28 cellular contexts compared by ENCODE assay signal in the genomic region with DNA sequence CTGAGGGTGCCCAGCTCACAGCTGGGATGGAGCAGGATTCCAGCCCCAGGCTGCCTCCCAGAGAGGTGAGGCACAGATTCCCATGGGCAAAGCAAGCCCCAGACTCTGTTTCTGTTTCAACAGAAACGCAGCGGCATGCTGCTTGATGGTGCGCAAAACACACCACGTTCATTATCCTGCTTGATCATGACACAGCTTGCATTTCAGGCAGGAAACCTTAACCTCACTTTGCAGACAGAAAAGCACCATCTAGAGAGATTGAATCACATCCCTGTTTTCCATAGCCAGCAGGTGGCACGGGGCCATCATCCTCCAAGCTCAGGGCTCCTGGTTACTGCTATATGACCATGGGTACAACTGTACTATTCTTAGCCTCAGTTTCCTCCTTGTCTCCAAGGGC.
A peak's percentile ranks its signal among the peaks of the same experiment; 100 is the strongest.
DNase-seq lines count a peak whose midpoint lies in the region; ATAC-seq and TF ChIP-seq lines count a peak whose summit lies in the region.
"Had no signal": no experiment of that assay in that cellular context is flagged by ENCODE, and none has a peak within 500 bp of the region (broad histone marks: within the 10 kb centered on the region; RNA-seq: fewer than 3 reads in every experiment).

No MANE protein-coding gene starts in this region.

- no peaks in the 10 kb centered on the region for H3K4me1 ChIP-seq in mammary epithelial cell (ENCODE audit: insufficient read depth, low read length)
- H3K4me1 ChIP-seq in breast epithelium: no peaks in the 10 kb centered on the region
- H3K4me1 ChIP-seq in CD8-positive, alpha-beta T cell (ENCODE audit: insufficient read depth, low read length): no peaks in the 10 kb centered on the region
- H3K4me1 ChIP-seq: ascending aorta, vagina had no signal

- dilution Hi-C loops in mammary epithelial cell (cut with HindIII; ENCODE audit: low sequenced_read_pairs): no loop called here

- H3K36me3 Mint-ChIP-seq in CD8-positive, alpha-beta T cell: peaks cover 10% of the 10 kb centered on the region

- H3K4me3 Mint-ChIP-seq in CD8-positive, alpha-beta T cell: no peak overlapping the region
- H3K4me3 Mint-ChIP-seq: activated CD8-positive, alpha-beta T cell treated with anti-CD3 and anti-CD28 coated beads for 36 hours; activated naive CD8-positive, alpha-beta T cell treated with anti-CD3 and anti-CD28 coated beads, Interleukin-2, amount 10 ng/mL, durations not matched to agents 7 days and 5 days; central memory CD8-positive, alpha-beta T cell; natural killer cell had no signal

- intact Hi-C loops in mammary epithelial cell (cut with micrococcal nuclease): no loop called here
- intact Hi-C loops in breast epithelium (cut with DNase I; ENCODE audit: low total_unique reads): no loop called here
- intact Hi-C loops in CD8-positive, alpha-beta T cell (cut with DNase I, micrococcal nuclease): no loop called here

- H4K20me1 ChIP-seq in mammary epithelial cell (ENCODE audit: insufficient read depth, low read length): no peaks in the 10 kb centered on the region

- H3K27ac ChIP-seq in mammary epithelial cell (ENCODE audit: insufficient read depth, low read depth, low read length): no peak overlapping the region
- no peak overlapping the region for H3K27ac ChIP-seq in breast epithelium
- H3K27ac ChIP-seq in CD8-positive, alpha-beta T cell (ENCODE audit: low read depth, low read length): no peak overlapping the region
- H3K27ac ChIP-seq: ascending aorta, dorsolateral prefrontal cortex, HL-60, ovary, SK-N-MC, vagina had no signal

- H3K4me3 ChIP-seq in mammary epithelial cell (replicated peaks in 1 of 3; ENCODE audit: insufficient read depth in 1 of 3, low read depth in 2 of 3, low read length in 3 of 3): no peak overlapping the region
- no peak overlapping the region for H3K4me3 ChIP-seq in breast epithelium
- H3K4me3 ChIP-seq in CD8-positive, alpha-beta T cell (ENCODE audit: low read depth, low read length): no peak overlapping the region
- H3K4me3 ChIP-seq: ascending aorta, dorsolateral prefrontal cortex, ovary, SK-N-MC, skin epidermis, vagina had no signal

- H2AFZ ChIP-seq in mammary epithelial cell (ENCODE audit: low read depth, low read length): no peak overlapping the region

- ATAC-seq in SK-N-SH treated with all-trans-retinoic acid at 6 μM for 48 hours (peak; percentile 24; the same call in 1 of the 3 replicates), HG02678 (IDR thresholded peaks at IDR 0.05; ENCODE audit: unreplicated experiment) (no peak)
- ATAC-seq in CD8-positive, alpha-beta T cell: no peak
- ATAC-seq: activated CD8-positive, alpha-beta T cell treated with anti-CD3 and anti-CD28 coated beads for 36 hours; HCT116; natural killer cell; stimulated activated naive CD8-positive, alpha-beta T cell treated with anti-CD3 and anti-CD28 coated beads, Interleukin-15, Interleukin-2, amounts not matched to agents 100 U/mL and 50 U/mL, for 24 hours had no signal

- no peaks in the 10 kb centered on the region for H3K4me1 Mint-ChIP-seq in CD8-positive, alpha-beta T cell (ENCODE audit: low read depth)
- H3K4me1 Mint-ChIP-seq: activated naive CD8-positive, alpha-beta T cell treated with anti-CD3 and anti-CD28 coated beads, Interleukin-2, amount 10 ng/mL, durations not matched to agents 7 days and 5 days; central memory CD8-positive, alpha-beta T cell; natural killer cell had no signal

- no peak for TF ChIP-seq POLR2A in breast epithelium (IDR thresholded peaks at IDR 0.05)

- H3K27me3 Mint-ChIP-seq in CD8-positive, alpha-beta T cell (ENCODE audit: low read depth): no peaks in the 10 kb centered on the region
- H3K27me3 Mint-ChIP-seq: central memory CD8-positive, alpha-beta T cell had no signal

- H3K79me2 ChIP-seq in mammary epithelial cell (ENCODE audit: insufficient read depth, low read length): no peaks in the 10 kb centered on the region

- no peak for TF ChIP-seq CTCF in mammary epithelial cell (conservative IDR thresholded peaks at IDR 0.05 in 1 of 2, IDR thresholded peaks at IDR 0.05 in 1 of 2; ENCODE audit: extremely low read depth in 1 of 2, insufficient read depth in 1 of 2, low read depth in 1 of 2, low read length in 2 of 2)
- TF ChIP-seq CTCF in breast epithelium (IDR thresholded peaks at IDR 0.05): no peak
- TF ChIP-seq CTCF in CD8-positive, alpha-beta T cell (IDR thresholded peaks at IDR 0.05): no peak

- 0% methylated on average over 4 of the region's 5 CpGs for WGBS in mammary epithelial cell (ENCODE audit: low coverage, missing lambda C conversion rate)

- in situ Hi-C loops in mammary epithelial cell (cut with MboI; ENCODE audit: low sequenced_read_pairs in 2 of 2): no loop called here

- no peak overlapping the region for H3K27ac Mint-ChIP-seq in CD8-positive, alpha-beta T cell
- H3K27ac Mint-ChIP-seq: activated CD8-positive, alpha-beta T cell treated with anti-CD3 and anti-CD28 coated beads for 36 hours; activated naive CD8-positive, alpha-beta T cell treated with anti-CD3 and anti-CD28 coated beads, Interleukin-2, amount 10 ng/mL, durations not matched to agents 7 days and 5 days; natural killer cell had no signal

- H3K9me3 ChIP-seq in mammary epithelial cell (replicated peaks; ENCODE audit: insufficient read depth, low read length): no peaks in the 10 kb centered on the region
- H3K9me3 ChIP-seq in breast epithelium: peaks cover 0 to 7% of the 10 kb centered on the region in 2 donors
- no peaks in the 10 kb centered on the region for H3K9me3 ChIP-seq in CD8-positive, alpha-beta T cell (ENCODE audit: low read length)
- H3K9me3 ChIP-seq: ascending aorta, ovary, vagina had no signal

- no TSS peak for BruUV-seq in mammary epithelial cell (replicated peaks; lab: Mats Ljungman, UMichigan)

- DNase-seq in mammary epithelial cell (peak; percentile 24), breast epithelium (ENCODE audit: low spot score in 2 of 2) (no peak), kidney glomerular epithelial cell (lab: John Stamatoyannopoulos, UW) (peak; percentile 29), NCI-H2107 (lab: John Stamatoyannopoulos, UW) (no peak), nucleus accumbens (lab: John Stamatoyannopoulos, UW) (no peak)
- no peak for DNase-seq in CD8-positive, alpha-beta T cell
- DNase-seq: activated CD4-positive, alpha-beta T cell treated with anti-CD3 and anti-CD28 coated beads for 1 hour; activated CD8-positive, alpha-beta T cell treated with anti-CD3 and anti-CD28 coated beads for 36 hours; activated effector memory CD4-positive, alpha-beta T cell treated with Interleukin-2 at 50 U/mL for 16 hours; activated naive CD8-positive, alpha-beta T cell treated with anti-CD3 and anti-CD28 coated beads, Interleukin-2, amount 10 ng/mL, durations not matched to agents 7 days and 5 days; Karpas-422; natural killer cell; NCI-H146; NCI-H748 treated with DMSO at 0.1 percent for 48 hours; ovary; retina; stimulated activated naive CD8-positive, alpha-beta T cell treated with anti-CD3 and anti-CD28 coated beads, Interleukin-15, Interleukin-2, amounts not matched to agents 100 U/mL and 50 U/mL, for 24 hours; T-helper 2 cell had no signal

- H3K9ac ChIP-seq in mammary epithelial cell (ENCODE audit: insufficient read depth, low read length): no peak overlapping the region

- peaks cover 18% of the 10 kb centered on the region for H3K9me3 Mint-ChIP-seq in CD8-positive, alpha-beta T cell
- H3K9me3 Mint-ChIP-seq: central memory CD8-positive, alpha-beta T cell had no signal

- no peak overlapping the region for H3K4me2 ChIP-seq in mammary epithelial cell (ENCODE audit: insufficient read depth, low read depth, low read length)

- CTCF ChIA-PET in mammary epithelial cell (lab: Charles Lee; ENCODE audit: low non-redundant PET): no interaction called here
- CTCF ChIA-PET in CD8-positive, alpha-beta T cell (lab: Charles Lee): no interaction called here

- H3K27me3 ChIP-seq in mammary epithelial cell (ENCODE audit: insufficient read depth, low read length) (peaks cover 3% of the 10 kb centered on the region), breast epithelium (no peaks in the 10 kb centered on the region)
- no peaks in the 10 kb centered on the region for H3K27me3 ChIP-seq in CD8-positive, alpha-beta T cell (ENCODE audit: insufficient read depth, low read length)
- H3K27me3 ChIP-seq: ascending aorta, ovary, vagina had no signal

- H3K36me3 ChIP-seq in mammary epithelial cell (ENCODE audit: insufficient read depth, low read length) (no peaks in the 10 kb centered on the region), breast epithelium (no peaks in the 10 kb centered on the region)
- no peaks in the 10 kb centered on the region for H3K36me3 ChIP-seq in CD8-positive, alpha-beta T cell (ENCODE audit: insufficient read depth, low read length)
- H3K36me3 ChIP-seq: ascending aorta, ovary, vagina had no signal

- POLR2A ChIA-PET in CD8-positive, alpha-beta T cell (lab: Charles Lee): no interaction called here

TF ChIP-seq in SK-N-SH treated with all-trans-retinoic acid at 6 μM for 48 hours, 23 proteins besides CTCF, POLR2A, EP300 and RAD21:
- TF ChIP-seq CSDC2 (CRISPR knock-in tag; IDR thresholded peaks at IDR 0.05): no peak
- TF ChIP-seq, protein P1, sequence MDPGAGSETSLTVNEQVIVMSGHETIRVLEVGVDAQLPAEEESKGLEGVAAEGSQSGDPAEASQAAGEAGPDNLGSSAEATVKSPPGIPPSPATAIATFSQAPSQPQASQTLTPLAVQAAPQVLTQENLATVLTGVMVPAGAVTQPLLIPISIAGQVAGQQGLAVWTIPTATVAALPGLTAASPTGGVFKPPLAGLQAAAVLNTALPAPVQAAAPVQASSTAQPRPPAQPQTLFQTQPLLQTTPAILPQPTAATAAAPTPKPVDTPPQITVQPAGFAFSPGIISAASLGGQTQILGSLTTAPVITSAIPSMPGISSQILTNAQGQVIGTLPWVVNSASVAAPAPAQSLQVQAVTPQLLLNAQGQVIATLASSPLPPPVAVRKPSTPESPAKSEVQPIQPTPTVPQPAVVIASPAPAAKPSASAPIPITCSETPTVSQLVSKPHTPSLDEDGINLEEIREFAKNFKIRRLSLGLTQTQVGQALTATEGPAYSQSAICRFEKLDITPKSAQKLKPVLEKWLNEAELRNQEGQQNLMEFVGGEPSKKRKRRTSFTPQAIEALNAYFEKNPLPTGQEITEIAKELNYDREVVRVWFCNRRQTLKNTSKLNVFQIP (CRISPR knock-in tag; IDR thresholded peaks at IDR 0.05; ENCODE audit: borderline replicate concordance, low read depth): no peak
- TF ChIP-seq GLIS3 (CRISPR knock-in tag; IDR thresholded peaks at IDR 0.05): no peak
- no peak for TF ChIP-seq ZNF565 (CRISPR knock-in tag; conservative IDR thresholded peaks at IDR 0.05; ENCODE audit: low read depth)

Comparison
In these comparisons a context has a peak if more than half of its experiments do, and no peak if none do; other contexts are left out.
1. DNase-seq: peak in mammary epithelial cell (single experiment) and kidney glomerular epithelial cell (single experiment); none in breast epithelium (0 of 2), NCI-H2107 (single experiment), nucleus accumbens (0 of 56) and CD8-positive, alpha-beta T cell (0 of 7).